ENCODE assay signal across 7 cellular contexts in the genomic region with DNA sequence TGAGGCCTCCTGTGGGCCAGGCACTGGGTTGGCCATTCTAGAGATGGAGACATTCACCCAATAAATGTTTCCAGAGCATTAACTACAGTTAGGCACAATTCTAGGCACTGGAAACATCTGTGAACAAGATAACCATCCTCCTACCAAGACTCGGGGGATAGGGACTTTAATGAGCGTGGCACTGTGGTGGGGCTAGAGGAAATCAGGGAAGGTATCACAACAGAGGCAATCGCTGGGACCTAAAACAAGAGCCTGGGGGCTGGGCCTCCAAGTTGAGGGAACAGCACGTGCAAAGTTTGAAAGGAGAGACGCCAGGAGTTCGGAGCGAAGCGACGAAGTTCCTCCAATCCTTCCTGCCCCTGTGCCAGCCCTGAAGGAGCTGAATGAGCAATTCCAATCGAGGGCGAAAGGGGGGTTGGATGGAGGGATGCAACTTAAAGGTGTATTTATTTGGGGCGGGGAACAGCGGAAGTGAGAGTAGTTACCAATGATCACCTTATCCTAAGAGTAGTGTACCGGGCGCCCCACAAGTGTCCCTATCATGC. TPM values are rescaled to one million over a fixed set of nuclear protein-coding genes. Genes with fewer than 3 reads are reported as not detected.
DNase-seq lines count a peak whose midpoint lies in the region; ATAC-seq and TF ChIP-seq lines count a peak whose summit lies in the region.

No MANE protein-coding gene starts in this region.

- H3K27ac ChIP-seq in Peyer's patch = peak overlapping the region; percentile 73 to 89 (median 80)
- peak overlapping the region; percentile 71 to 95 (median 84) for H3K27ac ChIP-seq in gastrocnemius medialis

- H3K27me3 ChIP-seq in Peyer's patch (no peaks in the 10 kb centered on the region), gastrocnemius medialis (no peaks in the 10 kb centered on the region)

- H3K36me3 ChIP-seq in Peyer's patch (peaks cover 0 to 43% (median 0%) of the 10 kb centered on the region in 3 donors), gastrocnemius medialis (peaks cover 0 to 43% of the 10 kb centered on the region in 2 donors)

- H3K9me3 ChIP-seq in Peyer's patch (no peaks in the 10 kb centered on the region), gastrocnemius medialis (no peaks in the 10 kb centered on the region)

- TF ChIP-seq POLR2A in Peyer's patch (IDR thresholded peaks at IDR 0.05) (no peak), gastrocnemius medialis (IDR thresholded peaks at IDR 0.05) (no peak)

- intact Hi-C loops in gastrocnemius medialis (cut with DNase I; ENCODE audit: low total_unique reads) = loop anchor here (5.0 kb wide), 2 partner anchors 51 to 419 kb away; no protein-coding TSS in a partner anchor

- ATAC-seq in GM21447 (IDR thresholded peaks at IDR 0.05; ENCODE audit: unreplicated experiment) (peak; percentile 2), gastrocnemius medialis (no peak), GM21515 (IDR thresholded peaks at IDR 0.05; ENCODE audit: unreplicated experiment) (no peak)

- peak overlapping the region; percentile 55 to 81 (median 62) for H3K4me3 ChIP-seq in Peyer's patch
- H3K4me3 ChIP-seq in fibroblast of mammary gland (ENCODE audit: control insufficient read depth, low read depth, low read length) = peak overlapping the region; percentile 71
- H3K4me3 ChIP-seq in gastrocnemius medialis = peak overlapping the region; percentile 63 to 83 (median 76)

- H3K4me1 ChIP-seq in Peyer's patch (peaks cover 0 to 15% (median 7%) of the 10 kb centered on the region in 4 donors), gastrocnemius medialis (peaks cover 8 to 14% of the 10 kb centered on the region in 2 donors)

- DNase-seq in Peyer's patch (no peak), fibroblast of mammary gland (ENCODE audit: low read depth) (no peak), gastrocnemius medialis (no peak), NCI-H1092 (lab: John Stamatoyannopoulos, UW) (no peak), NCI-H2107 treated with DMSO at 0.1 percent for 48 hours (lab: John Stamatoyannopoulos, UW; ENCODE audit: unreplicated experiment) (no peak)

- no peak for TF ChIP-seq CTCF in Peyer's patch (IDR thresholded peaks at IDR 0.05)
- no peak for TF ChIP-seq CTCF in fibroblast of mammary gland (conservative IDR thresholded peaks at IDR 0.05; ENCODE audit: control insufficient read depth, insufficient read depth, low read depth, low read length)
- TF ChIP-seq CTCF in gastrocnemius medialis (IDR thresholded peaks at IDR 0.05 in 4 of 5, conservative IDR thresholded peaks at IDR 0.05 in 1 of 5) = no peak

- in situ Hi-C loops in gastrocnemius medialis (cut with MboI; ENCODE audit: low sequenced_read_pairs in 4 of 4) = no loop called here

RNA-seq across cellular contexts. Expression of a gene that starts 0.8 kb away (rescaled TPM):
- 10 to 100 TPM; 14.9 to 90.0 (median 27.3) TPM for total RNA-seq in Peyer's patch
- 10 to 100 TPM in 1 of 4 donors, 1 to 10 TPM in 3; 4.0 to 18.3 (median 6.0) TPM for total RNA-seq in gastrocnemius medialis

RNA-seq across cellular contexts. Expression of a gene that starts 7.1 kb away (rescaled TPM):
- total RNA-seq in Peyer's patch (100 to 1,000 TPM in 2 of 4 donors, 10 to 100 TPM in 2; 76.7 to 102 (median 98.9) TPM), gastrocnemius medialis (100 to 1,000 TPM; 155 to 232 (median 200) TPM)

RNA-seq across cellular contexts. Expression of a gene that starts 17.9 kb away (rescaled TPM):
- total RNA-seq in Peyer's patch = 10 to 100 TPM in 1 of 4 donors, 1 to 10 TPM in 3; 4.9 to 12.4 (median 8.2) TPM
- total RNA-seq in gastrocnemius medialis = under 1 TPM in 1 of 4 donors, not detected in 3; 0.09 TPM

RNA-seq across cellular contexts. Expression of a gene that starts 35.4 kb away (rescaled TPM):
- total RNA-seq in Peyer's patch (10 to 100 TPM; 20.3 to 62.7 (median 24.4) TPM), gastrocnemius medialis (under 1 TPM in 1 of 4 donors, not detected in 3; 0.15 TPM)

RNA-seq across cellular contexts. Expression of a gene that starts 49.3 kb away (rescaled TPM):
- not detected for total RNA-seq in Peyer's patch
- total RNA-seq in gastrocnemius medialis = 100 to 1,000 TPM; 358 to 988 (median 442) TPM

Comparison
In these comparisons a context has a peak if more than half of its experiments do, and no peak if none do; other contexts are left out.
1. RNA of a gene that starts 17.9 kb away (total RNA-seq): 4.9 to 12.4 TPM in Peyer's patch; 0.09 TPM in gastrocnemius medialis; every median in the first group is over 4 times any median in the second.
2. Peak in every context shown above with its lines, with median percentiles within 50 percentile points of each other: H3K4me3 ChIP-seq.